1 cellular context compared by ENCODE assay signal in the genomic region with DNA sequence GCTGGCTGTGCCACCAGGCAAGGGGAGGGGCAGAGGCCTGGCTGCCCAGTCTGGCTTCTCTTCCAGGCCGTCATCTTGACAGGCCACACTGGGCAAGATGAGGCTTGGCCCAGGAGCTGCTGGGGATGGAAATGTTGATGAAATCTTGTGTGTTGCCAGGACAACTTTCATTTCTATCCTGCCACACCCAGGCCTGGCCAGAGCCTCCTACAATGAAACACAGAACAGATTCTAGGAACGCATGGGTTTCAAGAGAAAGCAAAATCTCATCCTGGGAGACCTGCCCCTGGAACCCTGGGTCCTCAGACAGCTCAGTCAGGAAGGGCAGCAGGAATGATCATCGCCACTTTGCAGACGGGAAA.
TF ChIP-seq lines count a peak whose summit lies in the region.

No MANE protein-coding gene starts in this region.

TF ChIP-seq in GM23338, 12 proteins besides CTCF, POLR2A, EP300 and RAD21 (continued from another document):
- TF ChIP-seq, protein P1, sequence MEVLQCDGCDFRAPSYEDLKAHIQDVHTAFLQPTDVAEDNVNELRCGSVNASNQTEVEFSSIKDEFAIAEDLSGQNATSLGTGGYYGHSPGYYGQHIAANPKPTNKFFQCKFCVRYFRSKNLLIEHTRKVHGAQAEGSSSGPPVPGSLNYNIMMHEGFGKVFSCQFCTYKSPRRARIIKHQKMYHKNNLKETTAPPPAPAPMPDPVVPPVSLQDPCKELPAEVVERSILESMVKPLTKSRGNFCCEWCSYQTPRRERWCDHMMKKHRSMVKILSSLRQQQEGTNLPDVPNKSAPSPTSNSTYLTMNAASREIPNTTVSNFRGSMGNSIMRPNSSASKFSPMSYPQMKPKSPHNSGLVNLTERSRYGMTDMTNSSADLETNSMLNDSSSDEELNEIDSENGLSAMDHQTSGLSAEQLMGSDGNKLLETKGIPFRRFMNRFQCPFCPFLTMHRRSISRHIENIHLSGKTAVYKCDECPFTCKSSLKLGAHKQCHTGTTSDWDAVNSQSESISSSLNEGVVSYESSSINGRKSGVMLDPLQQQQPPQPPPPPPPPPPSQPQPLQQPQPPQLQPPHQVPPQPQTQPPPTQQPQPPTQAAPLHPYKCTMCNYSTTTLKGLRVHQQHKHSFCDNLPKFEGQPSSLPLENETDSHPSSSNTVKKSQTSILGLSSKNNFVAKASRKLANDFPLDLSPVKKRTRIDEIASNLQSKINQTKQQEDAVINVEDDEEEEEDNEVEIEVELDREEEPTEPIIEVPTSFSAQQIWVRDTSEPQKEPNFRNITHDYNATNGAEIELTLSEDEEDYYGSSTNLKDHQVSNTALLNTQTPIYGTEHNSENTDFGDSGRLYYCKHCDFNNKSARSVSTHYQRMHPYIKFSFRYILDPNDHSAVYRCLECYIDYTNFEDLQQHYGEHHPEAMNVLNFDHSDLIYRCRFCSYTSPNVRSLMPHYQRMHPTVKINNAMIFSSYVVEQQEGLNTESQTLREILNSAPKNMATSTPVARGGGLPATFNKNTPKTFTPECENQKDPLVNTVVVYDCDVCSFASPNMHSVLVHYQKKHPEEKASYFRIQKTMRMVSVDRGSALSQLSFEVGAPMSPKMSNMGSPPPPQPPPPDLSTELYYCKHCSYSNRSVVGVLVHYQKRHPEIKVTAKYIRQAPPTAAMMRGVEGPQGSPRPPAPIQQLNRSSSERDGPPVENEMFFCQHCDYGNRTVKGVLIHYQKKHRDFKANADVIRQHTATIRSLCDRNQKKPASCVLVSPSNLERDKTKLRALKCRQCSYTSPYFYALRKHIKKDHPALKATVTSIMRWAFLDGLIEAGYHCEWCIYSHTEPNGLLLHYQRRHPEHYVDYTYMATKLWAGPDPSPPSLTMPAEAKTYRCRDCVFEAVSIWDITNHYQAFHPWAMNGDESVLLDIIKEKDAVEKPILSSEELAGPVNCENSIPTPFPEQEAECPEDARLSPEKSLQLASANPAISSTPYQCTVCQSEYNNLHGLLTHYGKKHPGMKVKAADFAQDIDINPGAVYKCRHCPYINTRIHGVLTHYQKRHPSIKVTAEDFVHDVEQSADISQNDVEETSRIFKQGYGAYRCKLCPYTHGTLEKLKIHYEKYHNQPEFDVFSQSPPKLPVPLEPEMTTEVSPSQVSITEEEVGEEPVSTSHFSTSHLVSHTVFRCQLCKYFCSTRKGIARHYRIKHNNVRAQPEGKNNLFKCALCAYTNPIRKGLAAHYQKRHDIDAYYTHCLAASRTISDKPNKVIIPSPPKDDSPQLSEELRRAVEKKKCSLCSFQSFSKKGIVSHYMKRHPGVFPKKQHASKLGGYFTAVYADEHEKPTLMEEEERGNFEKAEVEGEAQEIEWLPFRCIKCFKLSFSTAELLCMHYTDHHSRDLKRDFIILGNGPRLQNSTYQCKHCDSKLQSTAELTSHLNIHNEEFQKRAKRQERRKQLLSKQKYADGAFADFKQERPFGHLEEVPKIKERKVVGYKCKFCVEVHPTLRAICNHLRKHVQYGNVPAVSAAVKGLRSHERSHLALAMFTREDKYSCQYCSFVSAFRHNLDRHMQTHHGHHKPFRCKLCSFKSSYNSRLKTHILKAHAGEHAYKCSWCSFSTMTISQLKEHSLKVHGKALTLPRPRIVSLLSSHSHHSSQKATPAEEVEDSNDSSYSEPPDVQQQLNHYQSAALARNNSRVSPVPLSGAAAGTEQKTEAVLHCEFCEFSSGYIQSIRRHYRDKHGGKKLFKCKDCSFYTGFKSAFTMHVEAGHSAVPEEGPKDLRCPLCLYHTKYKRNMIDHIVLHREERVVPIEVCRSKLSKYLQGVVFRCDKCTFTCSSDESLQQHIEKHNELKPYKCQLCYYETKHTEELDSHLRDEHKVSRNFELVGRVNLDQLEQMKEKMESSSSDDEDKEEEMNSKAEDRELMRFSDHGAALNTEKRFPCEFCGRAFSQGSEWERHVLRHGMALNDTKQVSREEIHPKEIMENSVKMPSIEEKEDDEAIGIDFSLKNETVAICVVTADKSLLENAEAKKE (CRISPR knock-in tag; IDR thresholded peaks at IDR 0.05) = no peak
- TF ChIP-seq EZH2 (IDR thresholded peaks at IDR 0.05; ENCODE audit: low read depth, unreplicated experiment) = no peak
